In genomic region chr1:157963713-157964112, GRCh38 we compare ENCODE assay signal across 8 cellular contexts. TPM values are rescaled to one million over a fixed set of nuclear protein-coding genes. Genes with fewer than 3 reads are reported as not detected.
DNase-seq lines count a peak whose midpoint lies in the region; ATAC-seq and TF ChIP-seq lines count a peak whose summit lies in the region.

No MANE protein-coding gene starts in this region.

- H3K4me3 ChIP-seq in DOHH2 (ENCODE audit: low read length): no peak overlapping the region
- no peak overlapping the region for H3K4me3 ChIP-seq in esophagus muscularis mucosa
- no peak overlapping the region for H3K4me3 ChIP-seq in neural cell (ENCODE audit: low read length)
- no peak overlapping the region for H3K4me3 ChIP-seq in tibial nerve

- intact Hi-C loops in esophagus muscularis mucosa (cut with DNase I): loop anchor here (2.0 kb wide), 1 partner anchor 161 kb away; no protein-coding TSS in a partner anchor

- H3K27me3 ChIP-seq in DOHH2 (ENCODE audit: control insufficient read depth, low read length): peaks cover 33% of the 10 kb centered on the region
- H3K27me3 ChIP-seq in esophagus muscularis mucosa: peaks cover 0 to 27% (median 0%) of the 10 kb centered on the region in 4 donors
- H3K27me3 ChIP-seq in neural cell (ENCODE audit: insufficient read depth, low read depth, low read length): no peaks in the 10 kb centered on the region
- H3K27me3 ChIP-seq in tibial nerve: peaks cover 0 to 8% of the 10 kb centered on the region in 2 donors

- H3K9me2 ChIP-seq in DOHH2 (replicated peaks; ENCODE audit: control insufficient read depth, low read length): no peaks in the 10 kb centered on the region
- H3K9me2 ChIP-seq in neural cell (ENCODE audit: insufficient read depth, low read length): no peaks in the 10 kb centered on the region

- no peak for TF ChIP-seq EP300 in esophagus muscularis mucosa (IDR thresholded peaks at IDR 0.05)
- TF ChIP-seq EP300 in neural cell (conservative IDR thresholded peaks at IDR 0.05; ENCODE audit: poor library complexity, severe bottlenecking): no peak
- TF ChIP-seq EP300 in tibial nerve (IDR thresholded peaks at IDR 0.05): no peak

- DNase-seq in NOMO-1 treated with DMSO at 0.1 percent for 48 hours (lab: John Stamatoyannopoulos, UW; ENCODE audit: unreplicated experiment) (peak; percentile 45), activated T-cell treated with anti-CD3 and anti-CD28 coated beads for 24 hours (ENCODE audit: low read depth) (peak; percentile 30), esophagus muscularis mucosa (ENCODE audit: extremely low spot score) (no peak), tibial nerve (ENCODE audit: low spot score in 2 of 2) (peak; percentile 51 to 70)

- 8% methylated on average over 5 of the region's 5 CpGs for WGBS in esophagus muscularis mucosa
- 17 to 20% methylated on average over 5 of the region's 5 CpGs for WGBS in tibial nerve, 2 donors

- TF ChIP-seq CTCF in DOHH2 (IDR thresholded peaks at IDR 0.05; ENCODE audit: low read depth, low read length, poor library complexity, severe bottlenecking) (peak; percentile 59), esophagus muscularis mucosa (IDR thresholded peaks at IDR 0.05) (peak; percentile 87 to 94 (median 94)), neural cell (IDR thresholded peaks at IDR 0.05; ENCODE audit: poor library complexity, severe bottlenecking) (peak; percentile 94), tibial nerve (IDR thresholded peaks at IDR 0.05) (peak; percentile 83 to 98 (median 93))

- H3K79me2 ChIP-seq in DOHH2 (ENCODE audit: control insufficient read depth, low read length) (no peaks in the 10 kb centered on the region), neural cell (replicated peaks; ENCODE audit: insufficient read depth, low read length) (no peaks in the 10 kb centered on the region)

- peak; percentile 97 for TF ChIP-seq RAD21 in neural cell (conservative IDR thresholded peaks at IDR 0.05)

- no peaks in the 10 kb centered on the region for H3K36me3 ChIP-seq in DOHH2 (ENCODE audit: control insufficient read depth, low read length)
- H3K36me3 ChIP-seq in esophagus muscularis mucosa: no peaks in the 10 kb centered on the region
- H3K36me3 ChIP-seq in neural cell (ENCODE audit: insufficient read depth, low read length): no peaks in the 10 kb centered on the region
- no peaks in the 10 kb centered on the region for H3K36me3 ChIP-seq in tibial nerve

- H3K4me1 ChIP-seq in DOHH2 (ENCODE audit: control insufficient read depth, low read length) (no peaks in the 10 kb centered on the region), esophagus muscularis mucosa (peaks cover 0 to 11% (median 6%) of the 10 kb centered on the region in 4 donors), tibial nerve (peaks cover 0 to 7% (median 0%) of the 10 kb centered on the region in 4 donors)

- H3K9me3 ChIP-seq in DOHH2 (ENCODE audit: control insufficient read depth, insufficient read depth, low read length) (no peaks in the 10 kb centered on the region), esophagus muscularis mucosa (no peaks in the 10 kb centered on the region), neural cell (ENCODE audit: low read length) (no peaks in the 10 kb centered on the region), tibial nerve (peaks cover 0 to 3% (median 0%) of the 10 kb centered on the region in 4 donors)

- H3F3A ChIP-seq in DOHH2 (ENCODE audit: control insufficient read depth, insufficient read depth) (no peaks in the 10 kb centered on the region), neural cell (ENCODE audit: insufficient read depth, low read length, poor library complexity, severe bottlenecking) (no peaks in the 10 kb centered on the region)

- no peak overlapping the region for H2AFZ ChIP-seq in neural cell (ENCODE audit: low read depth, low read length)

- ATAC-seq in HG03342 (IDR thresholded peaks at IDR 0.05; ENCODE audit: unreplicated experiment) (peak; percentile 59), GM18909 (IDR thresholded peaks at IDR 0.05; ENCODE audit: poor library complexity, unreplicated experiment) (no peak)

- TF ChIP-seq POLR2A in esophagus muscularis mucosa (IDR thresholded peaks at IDR 0.05; ENCODE audit: low read depth) (no peak), tibial nerve (IDR thresholded peaks at IDR 0.05) (no peak)

- H3K9ac ChIP-seq in neural cell (ENCODE audit: low read length): no peak overlapping the region

- H3K4me2 ChIP-seq in DOHH2 (ENCODE audit: low read length) (no peak overlapping the region), neural cell (ENCODE audit: low read length) (no peak overlapping the region)

- H3K27ac ChIP-seq in DOHH2 (ENCODE audit: low read depth, low read length) (no peak overlapping the region), esophagus muscularis mucosa (replicated peaks in 1 of 4) (no peak overlapping the region), neural cell (ENCODE audit: low read length) (no peak overlapping the region), tibial nerve (no peak overlapping the region)

- H4K20me1 ChIP-seq in DOHH2 (ENCODE audit: control insufficient read depth, insufficient read depth, low read depth, low read length): no peaks in the 10 kb centered on the region
- no peaks in the 10 kb centered on the region for H4K20me1 ChIP-seq in neural cell (ENCODE audit: insufficient read depth)

TF ChIP-seq in neural cell, 6 proteins besides CTCF, POLR2A, EP300 and RAD21:
- no peak for TF ChIP-seq POLR2AphosphoS5 (IDR thresholded peaks at IDR 0.05)
- no peak for TF ChIP-seq MXI1 (conservative IDR thresholded peaks at IDR 0.05; ENCODE audit: poor library complexity, severe bottlenecking)
- TF ChIP-seq SMC3 (conservative IDR thresholded peaks at IDR 0.05; ENCODE audit: poor library complexity): peak; percentile 99
- TF ChIP-seq REST (IDR thresholded peaks at IDR 0.05; ENCODE audit: borderline replicate concordance): no peak
- no peak for TF ChIP-seq EZH2 (IDR thresholded peaks at IDR 0.05; ENCODE audit: borderline replicate concordance, insufficient read depth, low read length, poor library complexity, severe bottlenecking)
- TF ChIP-seq TAF1 (IDR thresholded peaks at IDR 0.05; ENCODE audit: low read depth): no peak

RNA-seq across cellular contexts. Expression of gene KIRREL1, which starts 29.7 kb away (rescaled TPM):
- 10 to 100 TPM; 37.4 to 77.1 (median 54.6) TPM for total RNA-seq in esophagus muscularis mucosa
- 12.9 and 15.7 TPM in 2 replicates for polyA plus RNA-seq in neural cell
- 41.4 and 44.6 TPM in 2 replicates for polyA minus RNA-seq in neural cell
- total RNA-seq in tibial nerve: 10 to 100 TPM; 47.1 to 60.6 (median 50.7) TPM
